8 cellular contexts compared by ENCODE assay signal in the genomic region with DNA sequence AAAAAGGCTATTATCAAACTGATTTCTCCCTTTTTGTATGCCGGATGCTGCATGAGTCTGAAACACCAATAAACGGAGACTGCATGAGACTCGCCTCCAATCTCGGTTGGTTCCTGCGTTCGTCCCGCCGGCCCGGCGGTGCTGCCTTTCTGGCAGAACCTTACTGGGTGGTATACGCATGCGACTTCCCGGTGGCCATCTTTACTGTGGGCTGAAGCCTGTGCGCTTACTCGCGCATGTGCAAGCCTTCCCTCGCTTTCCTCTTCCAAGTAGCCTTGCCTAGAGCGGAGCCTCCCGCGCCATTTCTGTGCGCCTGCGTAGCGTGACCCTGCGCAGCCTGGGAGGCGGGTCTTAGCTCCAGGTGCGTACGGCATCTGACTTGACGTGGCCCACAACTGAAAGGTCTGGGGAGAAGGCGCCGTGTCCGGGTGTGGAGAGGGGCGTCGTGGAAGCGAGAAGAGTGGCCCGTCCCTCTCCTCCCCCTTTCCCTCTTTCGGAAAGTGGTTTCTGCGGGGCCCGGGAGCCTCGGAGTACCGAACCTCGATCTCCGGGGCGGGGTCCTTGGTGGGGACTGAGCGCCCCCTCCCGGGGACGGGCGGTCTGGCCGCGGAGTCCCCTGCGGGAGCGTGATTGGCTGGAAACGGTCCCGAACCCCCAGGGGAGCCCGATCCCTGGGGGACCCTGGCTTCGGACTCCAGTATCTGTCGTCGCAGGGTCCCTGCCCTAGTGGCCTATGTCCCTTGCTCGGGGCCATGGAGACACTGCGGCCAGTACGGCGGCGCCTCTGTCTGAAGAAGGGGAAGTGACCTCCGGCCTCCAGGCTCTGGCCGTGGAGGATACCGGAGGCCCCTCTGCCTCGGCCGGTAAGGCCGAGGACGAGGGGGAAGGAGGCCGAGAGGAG. TPM values are rescaled to one million over a fixed set of nuclear protein-coding genes. Genes with fewer than 3 reads are reported as not detected.
DNase-seq lines count a peak whose midpoint lies in the region; ATAC-seq and TF ChIP-seq lines count a peak whose summit lies in the region.

TSS of gene PAGR1 (plus strand) at position 360 of the 901 bp plus-strand sequence. CDS start at position 734, 374 bp downstream.

- ATAC-seq in GM21717 (IDR thresholded peaks at IDR 0.05; ENCODE audit: unreplicated experiment) (peak; percentile 44), Panc1 (peak; percentile 75)
- ATAC-seq in stimulated activated effector memory CD8-positive, alpha-beta T cell treated with anti-CD3 and anti-CD28 coated beads, Interleukin-12 subunit alpha, Interleukin-12 subunit beta, amount 100 ng/mL, for 72 hours: peak; percentile 82

- CTCF ChIA-PET in Panc1 (lab: Charles Lee): interaction anchor here (0.7 to 1.7 kb wide), 6 partner anchors 8 to 179 kb away, joined by 3 to 20 read pairs (median 4); no protein-coding TSS in a partner anchor

- H3K4me3 Mint-ChIP-seq in stimulated activated effector memory CD8-positive, alpha-beta T cell treated with anti-CD3 and anti-CD28 coated beads, Interleukin-12 subunit alpha, Interleukin-12 subunit beta, amount 100 ng/mL, for 72 hours: peak within 1 kb of the TSS; percentile 97

- peaks cover 59% of the 10 kb centered on the region for H3K4me1 ChIP-seq in Panc1 (ENCODE audit: control insufficient read depth, insufficient read depth, low read length)
- peaks cover 64 to 88% (median 83%) of the 10 kb centered on the region in 4 donors for H3K4me1 ChIP-seq in esophagus muscularis mucosa

- TF ChIP-seq EP300 in esophagus muscularis mucosa (IDR thresholded peaks at IDR 0.05): no peak

- no peaks in the 10 kb centered on the region for H3K27me3 ChIP-seq in Panc1 (ENCODE audit: control insufficient read depth, insufficient read depth, low read length)
- no peaks in the 10 kb centered on the region for H3K27me3 ChIP-seq in esophagus muscularis mucosa

- TF ChIP-seq POLR2A in esophagus muscularis mucosa (IDR thresholded peaks at IDR 0.05; ENCODE audit: low read depth): peak; percentile 41

- no peaks in the 10 kb centered on the region for H3K9me3 ChIP-seq in Panc1 (ENCODE audit: control insufficient read depth, insufficient read depth, low read depth, low read length)
- no peaks in the 10 kb centered on the region for H3K9me3 ChIP-seq in esophagus muscularis mucosa

- TF ChIP-seq CTCF in Panc1 (IDR thresholded peaks at IDR 0.05): peak; percentile 97
- peak; percentile 89 to 96 (median 93) for TF ChIP-seq CTCF in esophagus muscularis mucosa (IDR thresholded peaks at IDR 0.05)

- H3K36me3 ChIP-seq in Panc1 (ENCODE audit: control insufficient read depth, insufficient read depth, low read length): peaks cover 3% of the 10 kb centered on the region
- H3K36me3 ChIP-seq in esophagus muscularis mucosa: peaks cover 0 to 19% (median 16%) of the 10 kb centered on the region in 4 donors

- intact Hi-C loops in Panc1 (cut with micrococcal nuclease; ENCODE audit: unreplicated experiment) (loop anchor here (10.0 kb wide), 1 partner anchor 121 kb away; no protein-coding TSS in a partner anchor), esophagus muscularis mucosa (cut with DNase I) (no loop called here)

- in situ Hi-C loops in Panc1 (cut with HindIII; ENCODE audit: low pct_unique_long_range_greater_than_20kb, low sequenced_read_pairs): no loop called here

- DNase-seq in DMS79 (lab: John Stamatoyannopoulos, UW) (peak; percentile 99), KG1 (lab: John Stamatoyannopoulos, UW) (peak; percentile 97), Panc1 (ENCODE audit: low read depth, low spot score) (peak; percentile 98), esophagus muscularis mucosa (ENCODE audit: extremely low spot score) (peak; percentile 99), myocyte (ENCODE audit: low read depth) (peak; percentile 99)
- DNase-seq in activated T-cell treated with anti-CD3 and anti-CD28 coated beads, Interleukin-2, amount 50 U/mL, for 48 hours: peak; percentile 98 to 99
- DNase-seq in stimulated activated effector memory CD8-positive, alpha-beta T cell treated with anti-CD3 and anti-CD28 coated beads, Interleukin-12 subunit alpha, Interleukin-12 subunit beta, amount 100 ng/mL, for 72 hours (ENCODE audit: low spot score in 2 of 2): peak; percentile 91 to 99

- POLR2A ChIA-PET in Panc1 (lab: Charles Lee): interaction anchor here (0.6 kb wide), 1 partner anchor 115 kb away, joined by 17 read pairs; no protein-coding TSS in a partner anchor

- H3K4me3 ChIP-seq in Panc1 (ENCODE audit: low read depth in 2 of 2, low read length in 2 of 2) (peak within 1 kb of the TSS; percentile 86 to 92), esophagus muscularis mucosa (peak within 1 kb of the TSS; percentile 60 to 84 (median 70))

- peak within 1 kb of the TSS; percentile 93 for H3K27ac Mint-ChIP-seq in stimulated activated effector memory CD8-positive, alpha-beta T cell treated with anti-CD3 and anti-CD28 coated beads, Interleukin-12 subunit alpha, Interleukin-12 subunit beta, amount 100 ng/mL, for 72 hours

- no peaks in the 10 kb centered on the region for H3K9me3 Mint-ChIP-seq in stimulated activated effector memory CD8-positive, alpha-beta T cell treated with anti-CD3 and anti-CD28 coated beads, Interleukin-12 subunit alpha, Interleukin-12 subunit beta, amount 100 ng/mL, for 72 hours

- TSS peak; percentile 81 for BruUV-seq in Panc1 (replicated peaks; lab: Mats Ljungman, UMichigan)

- peaks cover 87% of the 10 kb centered on the region for H3K4me1 Mint-ChIP-seq in stimulated activated effector memory CD8-positive, alpha-beta T cell treated with anti-CD3 and anti-CD28 coated beads, Interleukin-12 subunit alpha, Interleukin-12 subunit beta, amount 100 ng/mL, for 72 hours

- H3K27ac ChIP-seq in Panc1 (ENCODE audit: low read length) (peak within 1 kb of the TSS; percentile 97), esophagus muscularis mucosa (replicated peaks in 1 of 4) (peak within 1 kb of the TSS; percentile 95 to 96 (median 96))

- H3K36me3 Mint-ChIP-seq in stimulated activated effector memory CD8-positive, alpha-beta T cell treated with anti-CD3 and anti-CD28 coated beads, Interleukin-12 subunit alpha, Interleukin-12 subunit beta, amount 100 ng/mL, for 72 hours: peaks cover 68% of the 10 kb centered on the region

- under 1% methylated on average over 34 of the region's 70 CpGs for WGBS in esophagus muscularis mucosa

RNA-seq across cellular contexts. Expression of gene PAGR1, which starts in this region (rescaled TPM):
- total RNA-seq in Panc1 (2021; ENCODE audit: unreplicated experiment) (42.5 TPM), esophagus muscularis mucosa (10 to 100 TPM; 20.9 to 26.9 (median 26.5) TPM), myocyte (38.4 and 49.0 TPM in 2 replicates)
- 41.6 TPM for polyA plus RNA-seq in Panc1 (2012; ENCODE audit: insufficient read length)
- 20.3 TPM for polyA plus RNA-seq in myocyte (2012)

Comparison
In these comparisons a context has a peak if more than half of its experiments do, and no peak if none do; other contexts are left out.
1. Peak in every context shown above with its lines: DNase-seq, ATAC-seq, H3K4me3 ChIP-seq and H3K27ac ChIP-seq.